13 cellular contexts compared by ENCODE assay signal in genomic region chr2:209160800-209161588, GRCh38.
A peak's percentile ranks its signal among the peaks of the same experiment; 100 is the strongest.
DNase-seq lines count a peak whose midpoint lies in the region; ATAC-seq and TF ChIP-seq lines count a peak whose summit lies in the region.
"Had no signal": no experiment of that assay in that cellular context is flagged by ENCODE, and none has a peak within 500 bp of the region (broad histone marks: within the 10 kb centered on the region; RNA-seq: fewer than 3 reads in every experiment).

No MANE protein-coding gene starts in this region.

- no peak for DNase-seq in stimulated activated naive CD8-positive, alpha-beta T cell treated with anti-CD3 and anti-CD28 coated beads, Interleukin-15, amount 100 ng/mL, for 72 hours
- no peak for DNase-seq in stimulated activated naive CD8-positive, alpha-beta T cell treated with anti-CD3 and anti-CD28 coated beads, Interleukin-15, Interleukin-2, amounts not matched to agents 100 U/mL and 50 U/mL, for 24 hours
- DNase-seq in endodermal cell: no peak
- DNase-seq in spleen: peak; percentile 45
- no peak for DNase-seq in NCI-H1105 treated with DMSO at 0.1 percent for 48 hours (lab: John Stamatoyannopoulos, UW)
- DNase-seq in HPDE6-E6E7 (ENCODE audit: extremely low spot score): no peak
- no peak for DNase-seq in NCI-H146 (lab: John Stamatoyannopoulos, UW)
- DNase-seq: ACHN; CD4-positive, CD25-positive, alpha-beta regulatory T cell; DMS53; GF-D8 had no signal

- no peak overlapping the region for H3K4me3 ChIP-seq in endodermal cell (ENCODE audit: low read length)
- H3K4me3 ChIP-seq in spleen: no peak overlapping the region
- H3K4me3 ChIP-seq: BLaER1 treated with 17β-estradiol and CSF1 and Interleukin-3, amounts not matched to agents 10 nM and 100 nM had no signal

- no peak overlapping the region for H3K27ac ChIP-seq in endodermal cell (ENCODE audit: low read depth, low read length)
- no peak overlapping the region for H3K27ac ChIP-seq in spleen
- H3K27ac ChIP-seq: BLaER1 treated with 17β-estradiol and CSF1 and Interleukin-3, amounts not matched to agents 10 nM and 100 nM had no signal

- H3K9ac ChIP-seq in endodermal cell (ENCODE audit: extremely low read depth, low read length, poor library complexity, severe bottlenecking): no peak overlapping the region
- H3K9ac ChIP-seq: BLaER1 treated with 17β-estradiol and CSF1 and Interleukin-3, amounts not matched to agents 10 nM and 100 nM had no signal

- H3K36me3 ChIP-seq in endodermal cell (ENCODE audit: control insufficient read depth, insufficient read depth, low read length): no peaks in the 10 kb centered on the region
- no peaks in the 10 kb centered on the region for H3K36me3 ChIP-seq in spleen
- H3K36me3 ChIP-seq: BLaER1 treated with 17β-estradiol and CSF1 and Interleukin-3, amounts not matched to agents 10 nM and 100 nM had no signal

- H3K4me3 Mint-ChIP-seq in stimulated activated naive CD8-positive, alpha-beta T cell treated with anti-CD3 and anti-CD28 coated beads, Interleukin-15, amount 100 ng/mL, for 72 hours: no peak overlapping the region
- no peak overlapping the region for H3K4me3 Mint-ChIP-seq in endodermal cell
- H3K4me3 Mint-ChIP-seq: CD4-positive, CD25-positive, alpha-beta regulatory T cell; IgD-negative memory B cell had no signal

- H3K27ac Mint-ChIP-seq in stimulated activated naive CD8-positive, alpha-beta T cell treated with anti-CD3 and anti-CD28 coated beads, Interleukin-15, amount 100 ng/mL, for 72 hours: no peak overlapping the region
- H3K27ac Mint-ChIP-seq in endodermal cell: no peak overlapping the region
- H3K27ac Mint-ChIP-seq: IgD-negative memory B cell had no signal

- no peaks in the 10 kb centered on the region for H3K4me1 Mint-ChIP-seq in stimulated activated naive CD8-positive, alpha-beta T cell treated with anti-CD3 and anti-CD28 coated beads, Interleukin-15, amount 100 ng/mL, for 72 hours
- peaks cover 15% of the 10 kb centered on the region for H3K4me1 Mint-ChIP-seq in endodermal cell
- H3K4me1 Mint-ChIP-seq: CD4-positive, CD25-positive, alpha-beta regulatory T cell; IgD-negative memory B cell had no signal

- no peaks in the 10 kb centered on the region for H3K36me3 Mint-ChIP-seq in endodermal cell (ENCODE audit: low read depth)
- H3K36me3 Mint-ChIP-seq: CD4-positive, CD25-positive, alpha-beta regulatory T cell; IgD-negative memory B cell had no signal

- no peak for TF ChIP-seq POLR2A in spleen (IDR thresholded peaks at IDR 0.05)

- no peaks in the 10 kb centered on the region for H3K9me3 ChIP-seq in endodermal cell (ENCODE audit: control insufficient read depth, low read length)
- no peaks in the 10 kb centered on the region for H3K9me3 ChIP-seq in spleen
- H3K9me3 ChIP-seq: BLaER1 treated with 17β-estradiol and CSF1 and Interleukin-3, amounts not matched to agents 10 nM and 100 nM had no signal

- 92 to 94% methylated on average over 2 to 7 of the region's 7 CpGs for WGBS in endodermal cell (ENCODE audit: insufficient coverage in 1 of 2, insufficient read length in 1 of 2), 2 experiments
- 71 to 92% (median 79%) methylated on average over 7 of the region's 7 CpGs for WGBS in spleen, 5 donors

- H3K4me1 ChIP-seq in endodermal cell (ENCODE audit: control insufficient read depth, insufficient read depth, low read length) (peaks cover 6% of the 10 kb centered on the region), spleen (no peaks in the 10 kb centered on the region)
- H3K4me1 ChIP-seq: BLaER1 treated with 17β-estradiol and CSF1 and Interleukin-3, amounts not matched to agents 10 nM and 100 nM had no signal

- no peaks in the 10 kb centered on the region for H3K9me3 Mint-ChIP-seq in stimulated activated naive CD8-positive, alpha-beta T cell treated with anti-CD3 and anti-CD28 coated beads, Interleukin-15, amount 100 ng/mL, for 72 hours
- peaks cover 2% of the 10 kb centered on the region for H3K9me3 Mint-ChIP-seq in endodermal cell
- H3K9me3 Mint-ChIP-seq: IgD-negative memory B cell had no signal

- peak; percentile 37 for ATAC-seq in stimulated activated naive CD8-positive, alpha-beta T cell treated with anti-CD3 and anti-CD28 coated beads, Interleukin-15, amount 100 ng/mL, for 72 hours
- ATAC-seq in stimulated activated naive CD8-positive, alpha-beta T cell treated with anti-CD3 and anti-CD28 coated beads, Interleukin-15, Interleukin-2, amounts not matched to agents 100 U/mL and 50 U/mL, for 24 hours: no peak

- intact Hi-C loops in spleen (cut with DNase I; ENCODE audit: low total_unique reads): no loop called here

- no peaks in the 10 kb centered on the region for H3K27me3 ChIP-seq in endodermal cell (ENCODE audit: control insufficient read depth, insufficient read depth, low read length, poor library complexity, severe bottlenecking)
- no peaks in the 10 kb centered on the region for H3K27me3 ChIP-seq in spleen (replicated peaks in 1 of 7)
- H3K27me3 ChIP-seq: BLaER1 treated with 17β-estradiol and CSF1 and Interleukin-3, amounts not matched to agents 10 nM and 100 nM had no signal

- peak; percentile 49 for TF ChIP-seq CTCF in endodermal cell (conservative IDR thresholded peaks at IDR 0.05)
- TF ChIP-seq CTCF in spleen (IDR thresholded peaks at IDR 0.05 in 8 of 11, conservative IDR thresholded peaks at IDR 0.05 in 3 of 11): no peak

- no peaks in the 10 kb centered on the region for H3K27me3 Mint-ChIP-seq in stimulated activated naive CD8-positive, alpha-beta T cell treated with anti-CD3 and anti-CD28 coated beads, Interleukin-15, amount 100 ng/mL, for 72 hours
- no peaks in the 10 kb centered on the region for H3K27me3 Mint-ChIP-seq in endodermal cell (ENCODE audit: insufficient read depth)
- H3K27me3 Mint-ChIP-seq: CD4-positive, CD25-positive, alpha-beta regulatory T cell; IgD-negative memory B cell had no signal
